Comparison of ENCODE assay signal across 1 cellular context in the genomic region with DNA sequence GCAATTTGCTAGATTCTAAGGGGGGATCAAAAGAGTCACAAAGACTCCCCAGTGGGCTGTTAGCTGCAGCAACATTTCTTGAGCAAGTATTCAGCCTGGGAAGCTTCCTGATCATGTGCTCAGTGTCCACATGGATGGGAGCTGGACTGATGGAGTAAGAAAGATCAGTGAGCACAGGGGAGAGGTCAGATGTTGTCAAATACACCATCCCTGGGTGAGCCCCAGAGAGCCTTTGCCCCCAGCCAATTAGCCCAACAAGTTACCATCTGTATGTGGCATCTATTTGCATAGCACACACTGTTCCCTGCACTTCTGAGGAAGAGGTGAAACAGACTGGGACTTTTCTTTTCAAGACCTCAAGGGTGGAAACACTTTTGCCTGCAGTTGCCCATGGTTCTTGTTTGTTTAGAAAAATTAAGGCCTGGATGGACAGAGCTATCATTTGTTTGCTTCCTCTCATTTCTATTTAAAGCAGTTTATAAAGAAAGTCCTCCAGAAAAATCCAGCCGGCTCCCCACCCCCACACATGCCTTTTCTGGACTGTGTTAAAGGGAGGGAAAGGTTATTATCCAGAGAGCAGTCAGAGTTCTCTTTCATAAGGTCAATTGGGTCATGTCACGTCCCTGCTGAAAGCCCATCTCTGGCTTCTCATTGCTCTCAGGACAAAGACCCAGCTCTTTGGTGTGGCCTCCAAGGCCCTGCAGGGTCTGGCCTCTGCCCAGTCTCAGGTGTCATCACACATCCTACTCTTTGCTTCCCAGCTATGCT.
TF ChIP-seq lines count a peak whose summit lies in the region.

No MANE protein-coding gene starts in this region.

TF ChIP-seq in HepG2, 621 proteins besides CTCF, POLR2A, EP300 and RAD21 (continues in another document):
- no peak for TF ChIP-seq ZNF660 (CRISPR knock-in tag; IDR thresholded peaks at IDR 0.05; ENCODE audit: borderline replicate concordance, low read depth)
- no peak for TF ChIP-seq ZNF296 (CRISPR knock-in tag; conservative IDR thresholded peaks at IDR 0.05)
- no peak for TF ChIP-seq ZNF761 (CRISPR knock-in tag; conservative IDR thresholded peaks at IDR 0.05)
- TF ChIP-seq RXRA (CRISPR knock-in tag; IDR thresholded peaks at IDR 0.05) = no peak
- TF ChIP-seq ZNF775 (CRISPR knock-in tag; IDR thresholded peaks at IDR 0.05; ENCODE audit: borderline replicate concordance) = no peak
- no peak for TF ChIP-seq ZNF20 (CRISPR knock-in tag; IDR thresholded peaks at IDR 0.05)
- no peak for TF ChIP-seq PHF8 (CRISPR knock-in tag; IDR thresholded peaks at IDR 0.05)
- TF ChIP-seq BHLHE40 (IDR thresholded peaks at IDR 0.05; ENCODE audit: low read length) = peak; percentile 21; the same call in 1 of the 2 replicates
- TF ChIP-seq THAP11 (CRISPR knock-in tag; IDR thresholded peaks at IDR 0.05) = no peak
- TF ChIP-seq TMF1 (CRISPR knock-in tag; IDR thresholded peaks at IDR 0.05; ENCODE audit: low read depth) = no peak
- TF ChIP-seq TBX3 (IDR thresholded peaks at IDR 0.05; ENCODE audit: borderline replicate concordance) = no peak
- no peak for TF ChIP-seq ZNF747 (CRISPR knock-in tag; IDR thresholded peaks at IDR 0.05; ENCODE audit: borderline replicate concordance)
- TF ChIP-seq ZFY (CRISPR knock-in tag; IDR thresholded peaks at IDR 0.05) = no peak
- TF ChIP-seq, protein P1, sequence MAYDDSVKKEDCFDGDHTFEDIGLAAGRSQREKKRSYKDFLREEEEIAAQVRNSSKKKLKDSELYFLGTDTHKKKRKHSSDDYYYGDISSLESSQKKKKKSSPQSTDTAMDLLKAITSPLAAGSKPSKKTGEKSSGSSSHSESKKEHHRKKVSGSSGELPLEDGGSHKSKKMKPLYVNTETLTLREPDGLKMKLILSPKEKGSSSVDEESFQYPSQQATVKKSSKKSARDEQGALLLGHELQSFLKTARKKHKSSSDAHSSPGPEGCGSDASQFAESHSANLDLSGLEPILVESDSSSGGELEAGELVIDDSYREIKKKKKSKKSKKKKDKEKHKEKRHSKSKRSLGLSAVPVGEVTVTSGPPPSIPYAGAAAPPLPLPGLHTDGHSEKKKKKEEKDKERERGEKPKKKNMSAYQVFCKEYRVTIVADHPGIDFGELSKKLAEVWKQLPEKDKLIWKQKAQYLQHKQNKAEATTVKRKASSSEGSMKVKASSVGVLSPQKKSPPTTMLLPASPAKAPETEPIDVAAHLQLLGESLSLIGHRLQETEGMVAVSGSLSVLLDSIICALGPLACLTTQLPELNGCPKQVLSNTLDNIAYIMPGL (CRISPR knock-in tag; IDR thresholded peaks at IDR 0.05; ENCODE audit: borderline replicate concordance in 1 of 2, low read depth in 1 of 2) = no peak
- TF ChIP-seq, protein P2, sequence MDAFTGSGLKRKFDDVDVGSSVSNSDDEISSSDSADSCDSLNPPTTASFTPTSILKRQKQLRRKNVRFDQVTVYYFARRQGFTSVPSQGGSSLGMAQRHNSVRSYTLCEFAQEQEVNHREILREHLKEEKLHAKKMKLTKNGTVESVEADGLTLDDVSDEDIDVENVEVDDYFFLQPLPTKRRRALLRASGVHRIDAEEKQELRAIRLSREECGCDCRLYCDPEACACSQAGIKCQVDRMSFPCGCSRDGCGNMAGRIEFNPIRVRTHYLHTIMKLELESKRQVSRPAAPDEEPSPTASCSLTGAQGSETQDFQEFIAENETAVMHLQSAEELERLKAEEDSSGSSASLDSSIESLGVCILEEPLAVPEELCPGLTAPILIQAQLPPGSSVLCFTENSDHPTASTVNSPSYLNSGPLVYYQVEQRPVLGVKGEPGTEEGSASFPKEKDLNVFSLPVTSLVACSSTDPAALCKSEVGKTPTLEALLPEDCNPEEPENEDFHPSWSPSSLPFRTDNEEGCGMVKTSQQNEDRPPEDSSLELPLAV (CRISPR knock-in tag; conservative IDR thresholded peaks at IDR 0.05; ENCODE audit: low read depth) = no peak
- TF ChIP-seq, protein P3, sequence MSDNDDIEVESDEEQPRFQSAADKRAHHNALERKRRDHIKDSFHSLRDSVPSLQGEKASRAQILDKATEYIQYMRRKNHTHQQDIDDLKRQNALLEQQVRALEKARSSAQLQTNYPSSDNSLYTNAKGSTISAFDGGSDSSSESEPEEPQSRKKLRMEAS (IDR thresholded peaks at IDR 0.05) = peak; percentile 44
- no peak for TF ChIP-seq KAT8 (CRISPR knock-in tag; IDR thresholded peaks at IDR 0.05)
- no peak for TF ChIP-seq TSC22D2 (CRISPR knock-in tag; IDR thresholded peaks at IDR 0.05; ENCODE audit: borderline replicate concordance)
- TF ChIP-seq ZNF678 (CRISPR knock-in tag; IDR thresholded peaks at IDR 0.05) = no peak
- TF ChIP-seq, protein P4, sequence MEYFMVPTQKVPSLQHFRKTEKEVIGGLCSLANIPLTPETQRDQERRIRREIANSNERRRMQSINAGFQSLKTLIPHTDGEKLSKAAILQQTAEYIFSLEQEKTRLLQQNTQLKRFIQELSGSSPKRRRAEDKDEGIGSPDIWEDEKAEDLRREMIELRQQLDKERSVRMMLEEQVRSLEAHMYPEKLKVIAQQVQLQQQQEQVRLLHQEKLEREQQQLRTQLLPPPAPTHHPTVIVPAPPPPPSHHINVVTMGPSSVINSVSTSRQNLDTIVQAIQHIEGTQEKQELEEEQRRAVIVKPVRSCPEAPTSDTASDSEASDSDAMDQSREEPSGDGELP (IDR thresholded peaks at IDR 0.05; ENCODE audit: borderline replicate concordance, low read depth) = peak; percentile 17; the same call in 1 of the 2 replicates
- TF ChIP-seq ZNF598 (CRISPR knock-in tag; IDR thresholded peaks at IDR 0.05; ENCODE audit: borderline replicate concordance) = no peak
- TF ChIP-seq ZNF260 (CRISPR knock-in tag; IDR thresholded peaks at IDR 0.05; ENCODE audit: borderline replicate concordance, low read depth) = no peak
- no peak for TF ChIP-seq IRF2 (CRISPR knock-in tag; IDR thresholded peaks at IDR 0.05)
- TF ChIP-seq, protein P5, sequence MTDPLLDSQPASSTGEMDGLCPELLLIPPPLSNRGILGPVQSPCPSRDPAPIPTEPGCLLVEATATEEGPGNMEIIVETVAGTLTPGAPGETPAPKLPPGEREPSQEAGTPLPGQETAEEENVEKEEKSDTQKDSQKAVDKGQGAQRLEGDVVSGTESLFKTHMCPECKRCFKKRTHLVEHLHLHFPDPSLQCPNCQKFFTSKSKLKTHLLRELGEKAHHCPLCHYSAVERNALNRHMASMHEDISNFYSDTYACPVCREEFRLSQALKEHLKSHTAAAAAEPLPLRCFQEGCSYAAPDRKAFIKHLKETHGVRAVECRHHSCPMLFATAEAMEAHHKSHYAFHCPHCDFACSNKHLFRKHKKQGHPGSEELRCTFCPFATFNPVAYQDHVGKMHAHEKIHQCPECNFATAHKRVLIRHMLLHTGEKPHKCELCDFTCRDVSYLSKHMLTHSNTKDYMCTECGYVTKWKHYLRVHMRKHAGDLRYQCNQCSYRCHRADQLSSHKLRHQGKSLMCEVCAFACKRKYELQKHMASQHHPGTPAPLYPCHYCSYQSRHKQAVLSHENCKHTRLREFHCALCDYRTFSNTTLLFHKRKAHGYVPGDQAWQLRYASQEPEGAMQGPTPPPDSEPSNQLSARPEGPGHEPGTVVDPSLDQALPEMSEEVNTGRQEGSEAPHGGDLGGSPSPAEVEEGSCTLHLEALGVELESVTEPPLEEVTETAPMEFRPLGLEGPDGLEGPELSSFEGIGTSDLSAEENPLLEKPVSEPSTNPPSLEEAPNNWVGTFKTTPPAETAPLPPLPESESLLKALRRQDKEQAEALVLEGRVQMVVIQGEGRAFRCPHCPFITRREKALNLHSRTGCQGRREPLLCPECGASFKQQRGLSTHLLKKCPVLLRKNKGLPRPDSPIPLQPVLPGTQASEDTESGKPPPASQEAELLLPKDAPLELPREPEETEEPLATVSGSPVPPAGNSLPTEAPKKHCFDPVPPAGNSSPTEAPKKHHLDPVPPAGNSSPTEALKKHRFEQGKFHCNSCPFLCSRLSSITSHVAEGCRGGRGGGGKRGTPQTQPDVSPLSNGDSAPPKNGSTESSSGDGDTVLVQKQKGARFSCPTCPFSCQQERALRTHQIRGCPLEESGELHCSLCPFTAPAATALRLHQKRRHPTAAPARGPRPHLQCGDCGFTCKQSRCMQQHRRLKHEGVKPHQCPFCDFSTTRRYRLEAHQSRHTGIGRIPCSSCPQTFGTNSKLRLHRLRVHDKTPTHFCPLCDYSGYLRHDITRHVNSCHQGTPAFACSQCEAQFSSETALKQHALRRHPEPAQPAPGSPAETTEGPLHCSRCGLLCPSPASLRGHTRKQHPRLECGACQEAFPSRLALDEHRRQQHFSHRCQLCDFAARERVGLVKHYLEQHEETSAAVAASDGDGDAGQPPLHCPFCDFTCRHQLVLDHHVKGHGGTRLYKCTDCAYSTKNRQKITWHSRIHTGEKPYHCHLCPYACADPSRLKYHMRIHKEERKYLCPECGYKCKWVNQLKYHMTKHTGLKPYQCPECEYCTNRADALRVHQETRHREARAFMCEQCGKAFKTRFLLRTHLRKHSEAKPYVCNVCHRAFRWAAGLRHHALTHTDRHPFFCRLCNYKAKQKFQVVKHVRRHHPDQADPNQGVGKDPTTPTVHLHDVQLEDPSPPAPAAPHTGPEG (CRISPR knock-in tag; IDR thresholded peaks at IDR 0.05) = no peak
- TF ChIP-seq SNAPC2 (CRISPR knock-in tag; IDR thresholded peaks at IDR 0.05) = no peak
- TF ChIP-seq, protein P6, sequence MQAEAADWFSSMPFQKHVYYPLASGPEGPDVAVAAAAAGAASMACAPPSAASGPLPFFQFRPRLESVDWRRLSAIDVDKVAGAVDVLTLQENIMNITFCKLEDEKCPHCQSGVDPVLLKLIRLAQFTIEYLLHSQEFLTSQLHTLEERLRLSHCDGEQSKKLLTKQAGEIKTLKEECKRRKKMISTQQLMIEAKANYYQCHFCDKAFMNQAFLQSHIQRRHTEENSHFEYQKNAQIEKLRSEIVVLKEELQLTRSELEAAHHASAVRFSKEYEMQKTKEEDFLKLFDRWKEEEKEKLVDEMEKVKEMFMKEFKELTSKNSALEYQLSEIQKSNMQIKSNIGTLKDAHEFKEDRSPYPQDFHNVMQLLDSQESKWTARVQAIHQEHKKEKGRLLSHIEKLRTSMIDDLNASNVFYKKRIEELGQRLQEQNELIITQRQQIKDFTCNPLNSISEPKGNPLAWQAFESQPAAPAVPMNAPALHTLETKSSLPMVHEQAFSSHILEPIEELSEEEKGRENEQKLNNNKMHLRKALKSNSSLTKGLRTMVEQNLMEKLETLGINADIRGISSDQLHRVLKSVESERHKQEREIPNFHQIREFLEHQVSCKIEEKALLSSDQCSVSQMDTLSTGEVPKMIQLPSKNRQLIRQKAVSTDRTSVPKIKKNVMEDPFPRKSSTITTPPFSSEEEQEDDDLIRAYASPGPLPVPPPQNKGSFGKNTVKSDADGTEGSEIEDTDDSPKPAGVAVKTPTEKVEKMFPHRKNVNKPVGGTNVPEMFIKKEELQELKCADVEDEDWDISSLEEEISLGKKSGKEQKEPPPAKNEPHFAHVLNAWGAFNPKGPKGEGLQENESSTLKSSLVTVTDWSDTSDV (CRISPR knock-in tag; IDR thresholded peaks at IDR 0.05) = no peak
- no peak for TF ChIP-seq SETDB1 (CRISPR knock-in tag; IDR thresholded peaks at IDR 0.05; ENCODE audit: borderline replicate concordance)
- no peak for TF ChIP-seq ZNF383 (CRISPR knock-in tag; IDR thresholded peaks at IDR 0.05; ENCODE audit: borderline replicate concordance)
- TF ChIP-seq, protein P7, sequence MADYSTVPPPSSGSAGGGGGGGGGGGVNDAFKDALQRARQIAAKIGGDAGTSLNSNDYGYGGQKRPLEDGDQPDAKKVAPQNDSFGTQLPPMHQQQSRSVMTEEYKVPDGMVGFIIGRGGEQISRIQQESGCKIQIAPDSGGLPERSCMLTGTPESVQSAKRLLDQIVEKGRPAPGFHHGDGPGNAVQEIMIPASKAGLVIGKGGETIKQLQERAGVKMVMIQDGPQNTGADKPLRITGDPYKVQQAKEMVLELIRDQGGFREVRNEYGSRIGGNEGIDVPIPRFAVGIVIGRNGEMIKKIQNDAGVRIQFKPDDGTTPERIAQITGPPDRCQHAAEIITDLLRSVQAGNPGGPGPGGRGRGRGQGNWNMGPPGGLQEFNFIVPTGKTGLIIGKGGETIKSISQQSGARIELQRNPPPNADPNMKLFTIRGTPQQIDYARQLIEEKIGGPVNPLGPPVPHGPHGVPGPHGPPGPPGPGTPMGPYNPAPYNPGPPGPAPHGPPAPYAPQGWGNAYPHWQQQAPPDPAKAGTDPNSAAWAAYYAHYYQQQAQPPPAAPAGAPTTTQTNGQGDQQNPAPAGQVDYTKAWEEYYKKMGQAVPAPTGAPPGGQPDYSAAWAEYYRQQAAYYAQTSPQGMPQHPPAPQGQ (CRISPR knock-in tag; IDR thresholded peaks at IDR 0.05; ENCODE audit: borderline replicate concordance) = no peak
- TF ChIP-seq HOXA7 (CRISPR knock-in tag; IDR thresholded peaks at IDR 0.05) = no peak
- TF ChIP-seq SP4 (CRISPR knock-in tag; IDR thresholded peaks at IDR 0.05) = no peak
- no peak for TF ChIP-seq ZNF431 (CRISPR knock-in tag; IDR thresholded peaks at IDR 0.05; ENCODE audit: borderline replicate concordance, low read depth)
- TF ChIP-seq, protein P8, sequence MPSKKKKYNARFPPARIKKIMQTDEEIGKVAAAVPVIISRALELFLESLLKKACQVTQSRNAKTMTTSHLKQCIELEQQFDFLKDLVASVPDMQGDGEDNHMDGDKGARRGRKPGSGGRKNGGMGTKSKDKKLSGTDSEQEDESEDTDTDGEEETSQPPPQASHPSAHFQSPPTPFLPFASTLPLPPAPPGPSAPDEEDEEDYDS (CRISPR knock-in tag; IDR thresholded peaks at IDR 0.05) = no peak
- no peak for TF ChIP-seq U2AF2 (IDR thresholded peaks at IDR 0.05; ENCODE audit: low read depth, low read length)
- TF ChIP-seq PRMT3 (CRISPR knock-in tag; IDR thresholded peaks at IDR 0.05; ENCODE audit: borderline replicate concordance, low read depth) = no peak
- TF ChIP-seq, protein P9, sequence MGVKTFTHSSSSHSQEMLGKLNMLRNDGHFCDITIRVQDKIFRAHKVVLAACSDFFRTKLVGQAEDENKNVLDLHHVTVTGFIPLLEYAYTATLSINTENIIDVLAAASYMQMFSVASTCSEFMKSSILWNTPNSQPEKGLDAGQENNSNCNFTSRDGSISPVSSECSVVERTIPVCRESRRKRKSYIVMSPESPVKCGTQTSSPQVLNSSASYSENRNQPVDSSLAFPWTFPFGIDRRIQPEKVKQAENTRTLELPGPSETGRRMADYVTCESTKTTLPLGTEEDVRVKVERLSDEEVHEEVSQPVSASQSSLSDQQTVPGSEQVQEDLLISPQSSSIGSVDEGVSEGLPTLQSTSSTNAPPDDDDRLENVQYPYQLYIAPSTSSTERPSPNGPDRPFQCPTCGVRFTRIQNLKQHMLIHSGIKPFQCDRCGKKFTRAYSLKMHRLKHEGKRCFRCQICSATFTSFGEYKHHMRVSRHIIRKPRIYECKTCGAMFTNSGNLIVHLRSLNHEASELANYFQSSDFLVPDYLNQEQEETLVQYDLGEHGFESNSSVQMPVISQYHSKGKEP (CRISPR knock-in tag; IDR thresholded peaks at IDR 0.05) = no peak
- TF ChIP-seq, protein P10, sequence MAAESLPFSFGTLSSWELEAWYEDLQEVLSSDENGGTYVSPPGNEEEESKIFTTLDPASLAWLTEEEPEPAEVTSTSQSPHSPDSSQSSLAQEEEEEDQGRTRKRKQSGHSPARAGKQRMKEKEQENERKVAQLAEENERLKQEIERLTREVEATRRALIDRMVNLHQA (CRISPR knock-in tag; IDR thresholded peaks at IDR 0.05) = no peak
- 0 out of 2 replicates have a peak, but pooled peaks have one; percentile 4 for TF ChIP-seq RARA (CRISPR knock-in tag; IDR thresholded peaks at IDR 0.05)
- TF ChIP-seq ZBTB7A (CRISPR knock-in tag; IDR thresholded peaks at IDR 0.05) = no peak
- no peak for TF ChIP-seq ZNF446 (CRISPR knock-in tag; IDR thresholded peaks at IDR 0.05)
